In genomic region chr9:78023003-78023741, GRCh38 we compare ENCODE assay signal across 9 cellular contexts. TPM values are rescaled to one million over a fixed set of nuclear protein-coding genes. Genes with fewer than 3 reads are reported as not detected.
A peak's percentile ranks its signal among the peaks of the same experiment; 100 is the strongest.
DNase-seq lines count a peak whose midpoint lies in the region; ATAC-seq, FAIRE-seq and TF ChIP-seq lines count a peak whose summit lies in the region.
"Had no signal": no experiment of that assay in that cellular context is flagged by ENCODE, and none has a peak within 500 bp of the region (broad histone marks: within the 10 kb centered on the region; RNA-seq: fewer than 3 reads in every experiment).

No MANE protein-coding gene starts in this region.

- TF ChIP-seq RAD21 in A549 (conservative IDR thresholded peaks at IDR 0.05 in 1 of 2, IDR thresholded peaks at IDR 0.05 in 1 of 2): no peak

- H3K36me3 ChIP-seq in lung (ENCODE audit: control insufficient read depth in 2 of 2, insufficient read depth in 2 of 2, low read length in 2 of 2): no peaks in the 10 kb centered on the region

- H3K27me3 ChIP-seq in lung (ENCODE audit: control insufficient read depth, insufficient read depth): no peaks in the 10 kb centered on the region

- H3K4me2 ChIP-seq in A549: peak overlapping the region; percentile 72

- ATAC-seq in A549: peak; percentile 72 to 84
- peak; percentile 71 for ATAC-seq in lung (ENCODE audit: insufficient read depth, low FRiP score)
- ATAC-seq in HG02852 (IDR thresholded peaks at IDR 0.05; ENCODE audit: unreplicated experiment): no peak

- FAIRE-seq in A549 (lab: Jason Lieb, UNC): peak; percentile 74

- POLR2A ChIA-PET in A549 (lab: Yijun Ruan, JAX): interaction anchor here (1.0 kb wide), 1 partner anchor 8 kb away, joined by 4 read pairs; the partner anchor contains the start of gene GNAQ
- POLR2A ChIA-PET in GM10248 (lab: Yijun Ruan, JAX): no interaction called here

- peaks cover 46% of the 10 kb centered on the region for H3K4me1 ChIP-seq in A549
- peaks cover 9 to 17% of the 10 kb centered on the region in 2 donors for H3K4me1 ChIP-seq in lung (ENCODE audit: control insufficient read depth in 2 of 2, insufficient read depth in 2 of 2, low read length in 2 of 2)

- H3K27ac ChIP-seq in A549 (peak overlapping the region; percentile 65 to 85), lung (ENCODE audit: low read depth in 1 of 2, low read length in 1 of 2) (peak overlapping the region in 1 of 2 donors; percentile 86)

- no peak for TF ChIP-seq EP300 in A549 (IDR thresholded peaks at IDR 0.05)

- TF ChIP-seq CTCF in A549 (IDR thresholded peaks at IDR 0.05) (no peak), cardiac fibroblast (IDR thresholded peaks at IDR 0.05; ENCODE audit: low read depth, low read length) (no peak), lung (IDR thresholded peaks at IDR 0.05; ENCODE audit: control extremely low read depth, extremely low read depth) (no peak), GM10248 (IDR thresholded peaks at IDR 0.05; ENCODE audit: control extremely low read depth, extremely low read depth, low read depth, missing control alignments) (no peak)

- DNase-seq in A549 (ENCODE audit: low read depth in 1 of 2, low spot score in 1 of 2): peak in 1 of 2 experiments; percentile 53
- DNase-seq in KBM-7: peak; percentile 89
- peak; percentile 83 to 92 for DNase-seq in cardiac fibroblast (ENCODE audit: low read depth in 2 of 2)
- no peak for DNase-seq in lung (ENCODE audit: low spot score)
- DNase-seq in HuH-7.5 (ENCODE audit: low spot score): no peak
- no peak for DNase-seq in COLO668 (lab: John Stamatoyannopoulos, UW; ENCODE audit: unreplicated experiment)
- DNase-seq in GM10248 (ENCODE audit: extremely low spot score): no peak
- DNase-seq: NCI-H1092 had no signal

- H3K4me3 ChIP-seq in A549 (0 out of 3 replicates have a peak overlapping the region, but pooled peaks have one; percentile 11), cardiac fibroblast (replicated peaks in 1 of 2; ENCODE audit: low read depth in 2 of 2, low read length in 2 of 2) (peak overlapping the region in 1 of 2 donors; percentile 43), lung (no peak overlapping the region)

- no peak for TF ChIP-seq POLR2A in A549 (IDR thresholded peaks at IDR 0.05; ENCODE audit: low read length)

- in situ Hi-C loops in KBM-7 (cut with MboI; ENCODE audit: low pct_unique_long_range_greater_than_20kb, low sequenced_read_pairs): no loop called here

- CTCF ChIA-PET in A549 (lab: Yijun Ruan, JAX): interaction anchor here (1.8 kb wide), 1 partner anchor 12 kb away, joined by 7 read pairs; no protein-coding TSS in a partner anchor
- CTCF ChIA-PET in GM10248 (lab: Yijun Ruan, JAX): no interaction called here

- H3K9me3 ChIP-seq in A549 (no peaks in the 10 kb centered on the region), lung (ENCODE audit: control insufficient read depth in 2 of 2, insufficient read depth in 1 of 2, low read length in 1 of 2) (no peaks in the 10 kb centered on the region)

- 17% methylated on average over 5 of the region's 5 CpGs for WGBS in A549 (ENCODE audit: missing lambda C conversion rate)
- 11 to 18% methylated on average over 5 of the region's 5 CpGs for WGBS in lung, 2 donors

TF ChIP-seq in A549, 52 proteins besides CTCF, POLR2A, EP300 and RAD21:
- TF ChIP-seq CEBPB (IDR thresholded peaks at IDR 0.05): peak; percentile 55 to 58; a peak in 3 of 4 replicates
- TF ChIP-seq MYC (IDR thresholded peaks at IDR 0.05; ENCODE audit: borderline replicate concordance, low read length): no peak
- TF ChIP-seq HDAC2 (IDR thresholded peaks at IDR 0.05): no peak
- no peak for TF ChIP-seq CHD4 (IDR thresholded peaks at IDR 0.05; ENCODE audit: borderline replicate concordance)
- TF ChIP-seq RNF2 (IDR thresholded peaks at IDR 0.05; ENCODE audit: borderline replicate concordance, low read depth): no peak
- TF ChIP-seq FOSL2 (IDR thresholded peaks at IDR 0.05): no peak
- TF ChIP-seq FOSL2 (CRISPR knock-in tag; IDR thresholded peaks at IDR 0.05): peak; percentile 22; the same call in 1 of the 2 replicates
- no peak for TF ChIP-seq SREBF2 (IDR thresholded peaks at IDR 0.05)
- TF ChIP-seq ZSCAN20 (CRISPR knock-in tag; IDR thresholded peaks at IDR 0.05): no peak
- no peak for TF ChIP-seq CBX8 (IDR thresholded peaks at IDR 0.05)
- TF ChIP-seq FOXS1 (CRISPR knock-in tag; IDR thresholded peaks at IDR 0.05): no peak
- no peak for TF ChIP-seq ZC3H11A (IDR thresholded peaks at IDR 0.05)
- TF ChIP-seq NFE2L2 (conservative IDR thresholded peaks at IDR 0.05; ENCODE audit: low read length): no peak
TF ChIP-seq in A549: peak in this region for 2.

RNA-seq across cellular contexts. Expression of gene GNAQ, which starts 8.4 kb away (rescaled TPM):
- 53.7 and 60.0 TPM in 2 replicates for polyA plus RNA-seq in A549 (2011; rRNA removed)
- 6.8 and 8.2 TPM in 2 replicates for polyA plus RNA-seq in A549 (2012; cell fraction: cytosol; rRNA removed)
- 3.3 and 5.8 TPM in 2 replicates for polyA plus RNA-seq in A549 (2012; cell fraction: nucleus; rRNA removed)
- polyA plus RNA-seq in A549 (2017; fragmentation: RNase III; extraction: RNeasy Plus Mini Kit Qiagen cat#74134 plus additional on column Dnase treatment): 17.1 to 18.2 TPM (median 17.9 TPM) in 3 replicates
- 45.7 and 46.6 TPM in 2 replicates for polyA minus RNA-seq in A549 (2011; rRNA and poly(A)+ RNA removed)
- 10 to 100 TPM; 75.1 to 86.2 TPM for total RNA-seq in lung
- polyA plus RNA-seq in lung: 10 to 100 TPM; 24.6 to 27.7 TPM

Comparison
In these comparisons a context has a peak if more than half of its experiments do, and no peak if none do; other contexts are left out.
1. DNase-seq: peak in KBM-7 (single experiment) and cardiac fibroblast (2 of 2); none in lung (single experiment), HuH-7.5 (single experiment), COLO668 (single experiment) and GM10248 (single experiment).